17 cellular contexts compared by ENCODE assay signal in the genomic region with DNA sequence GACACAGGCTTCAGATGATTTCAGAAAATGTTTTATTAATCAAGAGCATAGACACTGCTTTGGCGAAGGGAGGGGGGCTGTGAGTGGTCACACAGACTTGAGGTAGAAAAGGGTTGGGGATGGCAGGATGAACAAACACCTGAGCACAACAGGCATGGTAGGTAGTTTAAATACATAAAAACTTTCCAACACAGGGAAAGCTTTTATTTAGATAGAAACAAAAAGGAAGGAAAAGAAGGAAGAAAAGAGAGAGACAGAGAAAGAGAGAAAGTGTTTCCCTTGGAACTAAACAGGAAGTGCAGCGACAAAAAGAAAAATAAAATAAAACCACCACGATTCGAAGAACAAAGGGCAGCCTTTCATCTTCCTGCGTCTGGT. TPM values are rescaled to one million over a fixed set of nuclear protein-coding genes. Genes with fewer than 3 reads are reported as not detected.
A peak's percentile ranks its signal among the peaks of the same experiment; 100 is the strongest.
DNase-seq lines count a peak whose midpoint lies in the region; ATAC-seq and TF ChIP-seq lines count a peak whose summit lies in the region.
"Had no signal": no experiment of that assay in that cellular context is flagged by ENCODE, and none has a peak within 500 bp of the region (broad histone marks: within the 10 kb centered on the region; RNA-seq: fewer than 3 reads in every experiment).

No MANE protein-coding gene starts in this region.

- TF ChIP-seq CTCF in GM23338 (conservative IDR thresholded peaks at IDR 0.05; ENCODE audit: low read depth in 2 of 2): no peak
- TF ChIP-seq CTCF in neural cell (IDR thresholded peaks at IDR 0.05; ENCODE audit: poor library complexity, severe bottlenecking): no peak

- H4K20me1 ChIP-seq in GM23338 (replicated peaks; ENCODE audit: insufficient read depth) (peaks cover 18% of the 10 kb centered on the region), neural cell (ENCODE audit: insufficient read depth) (no peaks in the 10 kb centered on the region)

- H3K27me3 ChIP-seq in GM23338 (ENCODE audit: insufficient read depth) (peaks cover 100% of the 10 kb centered on the region), neural cell (ENCODE audit: insufficient read depth, low read depth, low read length) (peaks cover 100% of the 10 kb centered on the region)

- no peak overlapping the region for H2AFZ ChIP-seq in GM23338
- no peak overlapping the region for H2AFZ ChIP-seq in neural cell (ENCODE audit: low read depth, low read length)

- TF ChIP-seq RAD21 in neural cell (conservative IDR thresholded peaks at IDR 0.05): no peak

- peaks cover 5% of the 10 kb centered on the region for H3K36me3 Mint-ChIP-seq in activated CD4-positive, alpha-beta T cell treated with anti-CD3 and anti-CD28 coated beads, Interleukin-2, amount 10 ng/mL, durations not matched to agents 7 days and 5 days (ENCODE audit: low read depth)
- no peaks in the 10 kb centered on the region; the same call in 2 of the 3 replicates for H3K36me3 Mint-ChIP-seq in GM23338 (ENCODE audit: low read depth)
- peaks cover 8% of the 10 kb centered on the region for H3K36me3 Mint-ChIP-seq in effector memory CD8-positive, alpha-beta T cell (ENCODE audit: insufficient read depth)

- H3K4me3 ChIP-seq in GM23338: peak overlapping the region; percentile 63
- no peak overlapping the region for H3K4me3 ChIP-seq in neural cell (ENCODE audit: low read length)
- H3K4me3 ChIP-seq: A549 had no signal

- H3K36me3 ChIP-seq in GM23338 (ENCODE audit: insufficient read depth) (no peaks in the 10 kb centered on the region), neural cell (ENCODE audit: insufficient read depth, low read length) (no peaks in the 10 kb centered on the region)

- H3K9me3 Mint-ChIP-seq in activated CD4-positive, alpha-beta T cell treated with anti-CD3 and anti-CD28 coated beads, Interleukin-2, amount 10 ng/mL, durations not matched to agents 7 days and 5 days: peaks cover 3% of the 10 kb centered on the region
- H3K9me3 Mint-ChIP-seq in GM23338: peaks cover 4% of the 10 kb centered on the region; the same call in 1 of the 3 replicates
- H3K9me3 Mint-ChIP-seq in effector memory CD8-positive, alpha-beta T cell: no peaks in the 10 kb centered on the region

- peaks cover 68% of the 10 kb centered on the region for H3K4me1 ChIP-seq in GM23338 (ENCODE audit: insufficient read depth)

- H3K9me2 ChIP-seq in GM23338 (ENCODE audit: insufficient read depth) (no peaks in the 10 kb centered on the region), neural cell (ENCODE audit: insufficient read depth, low read length) (no peaks in the 10 kb centered on the region)

- no peak for ATAC-seq in GM23338
- no peak for ATAC-seq in effector memory CD8-positive, alpha-beta T cell (replicated peaks)
- ATAC-seq: A549 had no signal

- DNase-seq in activated CD4-positive, alpha-beta T cell treated with anti-CD3 and anti-CD28 coated beads, Interleukin-2, amount 10 ng/mL, durations not matched to agents 7 days and 5 days: no peak
- no peak for DNase-seq in activated CD4-positive, alpha-beta T cell treated with anti-CD3 and anti-CD28 coated beads, Interleukin-2, amount 50 U/mL, for 48 hours
- DNase-seq in GM23338 (ENCODE audit: low spot score) (peak; percentile 14), COLO668 (lab: John Stamatoyannopoulos, UW; ENCODE audit: unreplicated experiment) (no peak), NCI-H748 (lab: John Stamatoyannopoulos, UW; ENCODE audit: unreplicated experiment) (no peak), NCI-H1417 treated with DMSO at 0.1 percent for 48 hours (lab: John Stamatoyannopoulos, UW) (no peak)
- DNase-seq in effector memory CD8-positive, alpha-beta T cell: no peak
- DNase-seq: islet precursor cell; NCI-H1436; NCI-H226; posterior cingulate gyrus; stimulated activated CD4-positive, alpha-beta T cell treated with anti-CD3 and anti-CD28 coated beads, Interleukin-12 subunit alpha, Interleukin-12 subunit beta, amount 100 ng/mL, for 4 hours had no signal

- peak overlapping the region; percentile 74 for H3K27ac Mint-ChIP-seq in activated CD4-positive, alpha-beta T cell treated with anti-CD3 and anti-CD28 coated beads, Interleukin-2, amount 10 ng/mL, durations not matched to agents 7 days and 5 days
- no peak overlapping the region for H3K27ac Mint-ChIP-seq in GM23338
- H3K27ac Mint-ChIP-seq in effector memory CD8-positive, alpha-beta T cell: no peak overlapping the region

- H3K27ac ChIP-seq in GM23338 (ENCODE audit: low read depth) (no peak overlapping the region), neural cell (ENCODE audit: low read length) (no peak overlapping the region)
- H3K27ac ChIP-seq: A549, KMS-11 had no signal

- peaks cover 90% of the 10 kb centered on the region for H3K27me3 Mint-ChIP-seq in activated CD4-positive, alpha-beta T cell treated with anti-CD3 and anti-CD28 coated beads, Interleukin-2, amount 10 ng/mL, durations not matched to agents 7 days and 5 days
- H3K27me3 Mint-ChIP-seq in GM23338 (ENCODE audit: insufficient read depth, low read depth, poor library complexity): peaks cover 100% of the 10 kb centered on the region
- peaks cover 81 to 92% of the 10 kb centered on the region in 2 donors for H3K27me3 Mint-ChIP-seq in effector memory CD8-positive, alpha-beta T cell

- TF ChIP-seq EP300 in neural cell (conservative IDR thresholded peaks at IDR 0.05; ENCODE audit: poor library complexity, severe bottlenecking): no peak

- no peak overlapping the region for H3K9ac ChIP-seq in neural cell (ENCODE audit: low read length)
- H3K9ac ChIP-seq: KMS-11 had no signal

- H3K4me1 Mint-ChIP-seq in activated CD4-positive, alpha-beta T cell treated with anti-CD3 and anti-CD28 coated beads, Interleukin-2, amount 10 ng/mL, durations not matched to agents 7 days and 5 days: peaks cover 39% of the 10 kb centered on the region
- H3K4me1 Mint-ChIP-seq in GM23338: peaks cover 55% of the 10 kb centered on the region
- peaks cover 40 to 51% of the 10 kb centered on the region in 2 donors for H3K4me1 Mint-ChIP-seq in effector memory CD8-positive, alpha-beta T cell (ENCODE audit: low read depth in 2 of 2)

- H3K4me2 ChIP-seq in GM23338: peak overlapping the region; percentile 92
- no peak overlapping the region for H3K4me2 ChIP-seq in neural cell (ENCODE audit: low read length)
- H3K4me2 ChIP-seq: A549, KMS-11 had no signal

- CTCF ChIA-PET in activated CD4-positive, alpha-beta T cell treated with anti-CD3 and anti-CD28 coated beads, Interleukin-2, amount 10 ng/mL, durations not matched to agents 7 days and 5 days (lab: Charles Lee): interaction anchor here (0.5 kb wide), 1 partner anchor 23 kb away, joined by 3 read pairs; no protein-coding TSS in a partner anchor

- H3F3A ChIP-seq in GM23338 (replicated peaks; ENCODE audit: low read depth): peaks cover 12% of the 10 kb centered on the region; the same call in 1 of the 2 replicates
- no peaks in the 10 kb centered on the region for H3F3A ChIP-seq in neural cell (ENCODE audit: insufficient read depth, low read length, poor library complexity, severe bottlenecking)

- POLR2A ChIA-PET in activated CD4-positive, alpha-beta T cell treated with anti-CD3 and anti-CD28 coated beads, Interleukin-2, amount 10 ng/mL, durations not matched to agents 7 days and 5 days (lab: Charles Lee): no interaction called here

- H3K4me3 Mint-ChIP-seq in activated CD4-positive, alpha-beta T cell treated with anti-CD3 and anti-CD28 coated beads, Interleukin-2, amount 10 ng/mL, durations not matched to agents 7 days and 5 days: no peak overlapping the region
- H3K4me3 Mint-ChIP-seq in GM23338: peak overlapping the region; percentile 71
- H3K4me3 Mint-ChIP-seq in effector memory CD8-positive, alpha-beta T cell: peak overlapping the region; percentile 60 to 69

- no peaks in the 10 kb centered on the region for H3K9me3 ChIP-seq in neural cell (ENCODE audit: low read length)
- H3K9me3 ChIP-seq: A549 had no signal

- H3K79me2 ChIP-seq in GM23338 (replicated peaks; ENCODE audit: insufficient read depth): no peaks in the 10 kb centered on the region
- no peaks in the 10 kb centered on the region for H3K79me2 ChIP-seq in neural cell (replicated peaks; ENCODE audit: insufficient read depth, low read length)

TF ChIP-seq in GM23338, 12 proteins besides CTCF, POLR2A, EP300 and RAD21 (continues in another document):
- TF ChIP-seq EZH2 (IDR thresholded peaks at IDR 0.05; ENCODE audit: low read depth, unreplicated experiment): peak; percentile 55

TF ChIP-seq in neural cell, 6 proteins besides CTCF, POLR2A, EP300 and RAD21:
- TF ChIP-seq EZH2 (IDR thresholded peaks at IDR 0.05; ENCODE audit: borderline replicate concordance, insufficient read depth, low read length, poor library complexity, severe bottlenecking) (peak; percentile 44), SMC3 (conservative IDR thresholded peaks at IDR 0.05; ENCODE audit: poor library complexity) (no peak)

RNA-seq across cellular contexts. Expression of a gene that starts 3.1 kb away (rescaled TPM):
- total RNA-seq in activated CD4-positive, alpha-beta T cell treated with anti-CD3 and anti-CD28 coated beads, Interleukin-2, amount 10 ng/mL, durations not matched to agents 7 days and 5 days: not detected
- not detected in 2 replicates for total RNA-seq in GM23338 (2014; rRNA removed; shearing (Covaris generic))
- polyA plus RNA-seq in GM23338 (2016; fragmentation: Nextera tagmentation; extraction: Ambion mirVana) (not detected in 2 replicates), neural cell (not detected in 2 replicates)
- polyA minus RNA-seq in neural cell: not detected in 2 replicates
- total RNA-seq: epithelial cell of proximal tubule, mononuclear cell had no signal

RNA-seq across cellular contexts. Expression of a gene that starts 29.1 kb away (rescaled TPM):
- 10 to 100 TPM; 46.8 to 47.4 TPM for total RNA-seq in activated CD4-positive, alpha-beta T cell treated with anti-CD3 and anti-CD28 coated beads, Interleukin-2, amount 10 ng/mL, durations not matched to agents 7 days and 5 days
- 11.5 and 21.4 TPM in 2 replicates for total RNA-seq in GM23338 (2014; rRNA removed; shearing (Covaris generic))
- polyA plus RNA-seq in GM23338 (2016; fragmentation: Nextera tagmentation; extraction: Ambion mirVana) (29.3 and 36.8 TPM in 2 replicates), neural cell (18.5 and 32.7 TPM in 2 replicates)
- 32.8 and 40.7 TPM in 2 replicates for polyA minus RNA-seq in neural cell
